Comparison of ENCODE assay signal across 8 cellular contexts in the genomic region with DNA sequence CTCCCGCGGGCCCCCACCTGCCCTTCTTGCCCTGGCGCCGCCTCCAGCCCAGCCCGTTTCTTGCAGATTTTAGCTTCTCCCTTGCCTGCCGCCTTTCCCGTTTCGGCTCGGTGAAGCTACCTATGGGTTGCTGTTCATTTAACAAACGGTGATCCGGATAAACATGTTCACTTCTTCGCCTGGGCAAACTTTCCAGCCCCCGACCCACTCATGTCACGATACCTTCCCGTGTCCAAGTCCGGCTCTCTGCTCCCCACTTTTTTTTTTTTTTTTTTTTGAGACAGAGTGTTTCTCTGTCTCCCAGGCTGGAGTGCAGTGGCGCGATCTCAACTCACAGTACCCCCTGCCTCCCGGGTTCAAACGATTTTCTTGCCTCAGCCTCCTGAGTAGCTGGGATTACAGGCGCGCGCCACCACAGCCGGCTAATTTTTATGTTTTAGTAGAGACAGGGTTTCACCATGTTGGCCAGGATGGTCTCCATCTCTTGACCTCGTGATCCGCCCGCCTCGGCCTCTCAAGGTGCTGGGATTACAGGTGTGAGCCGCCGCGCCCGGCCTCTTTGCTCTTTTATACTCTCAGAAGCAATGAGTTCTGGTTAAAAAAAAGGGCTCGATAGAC. TPM values are rescaled to one million over a fixed set of nuclear protein-coding genes. Genes with fewer than 3 reads are reported as not detected.
DNase-seq lines count a peak whose midpoint lies in the region; ATAC-seq and TF ChIP-seq lines count a peak whose summit lies in the region.

No MANE protein-coding gene starts in this region.

- intact Hi-C loops in uterus (cut with DNase I; ENCODE audit: low total_unique reads): loop anchor here (2.0 to 10.0 kb wide), 2 partner anchors 248 to 570 kb away; no protein-coding TSS in a partner anchor

- H3K4me1 Mint-ChIP-seq in activated naive CD4-positive, alpha-beta T cell treated with anti-CD3 and anti-CD28 coated beads, Interleukin-2, amount 50 U/mL, for 24 hours: peaks cover 3% of the 10 kb centered on the region
- no peaks in the 10 kb centered on the region for H3K4me1 Mint-ChIP-seq in central memory CD8-positive, alpha-beta T cell
- H3K4me1 Mint-ChIP-seq in mesothelial cell of epicardium: peaks cover 25% of the 10 kb centered on the region

- no peak for TF ChIP-seq CTCF in mesothelial cell of epicardium (IDR thresholded peaks at IDR 0.05; ENCODE audit: unreplicated experiment)
- TF ChIP-seq CTCF in uterus (IDR thresholded peaks at IDR 0.05): no peak

- H3K27me3 ChIP-seq in uterus: no peaks in the 10 kb centered on the region

- no peaks in the 10 kb centered on the region for H3K36me3 ChIP-seq in uterus

- peak overlapping the region; percentile 100 for H3K27ac ChIP-seq in uterus

- H3K9me3 Mint-ChIP-seq in activated naive CD4-positive, alpha-beta T cell treated with anti-CD3 and anti-CD28 coated beads, Interleukin-2, amount 50 U/mL, for 24 hours: no peaks in the 10 kb centered on the region
- H3K9me3 Mint-ChIP-seq in central memory CD8-positive, alpha-beta T cell: no peaks in the 10 kb centered on the region
- no peaks in the 10 kb centered on the region for H3K9me3 Mint-ChIP-seq in mesothelial cell of epicardium

- TF ChIP-seq POLR2A in uterus (IDR thresholded peaks at IDR 0.05): no peak

- no peak for DNase-seq in activated naive CD4-positive, alpha-beta T cell treated with Interleukin-2 at 50 U/mL for 16 hours
- DNase-seq in central memory CD8-positive, alpha-beta T cell (ENCODE audit: low spot score in 2 of 2): no peak
- DNase-seq in mesothelial cell of epicardium (ENCODE audit: low spot score in 2 of 2, unreplicated experiment in 2 of 2) (no peak), uterus (no peak), DMS 273 (lab: John Stamatoyannopoulos, UW; ENCODE audit: unreplicated experiment) (no peak)

- peak overlapping the region; percentile 91 for H3K4me3 Mint-ChIP-seq in activated naive CD4-positive, alpha-beta T cell treated with anti-CD3 and anti-CD28 coated beads, Interleukin-2, amount 50 U/mL, for 24 hours
- H3K4me3 Mint-ChIP-seq in central memory CD8-positive, alpha-beta T cell: peak overlapping the region; percentile 88
- peak overlapping the region; percentile 76 for H3K4me3 Mint-ChIP-seq in mesothelial cell of epicardium

- H3K36me3 Mint-ChIP-seq in activated naive CD4-positive, alpha-beta T cell treated with anti-CD3 and anti-CD28 coated beads, Interleukin-2, amount 50 U/mL, for 24 hours: no peaks in the 10 kb centered on the region
- H3K36me3 Mint-ChIP-seq in central memory CD8-positive, alpha-beta T cell (ENCODE audit: insufficient read depth): peaks cover 10% of the 10 kb centered on the region
- no peaks in the 10 kb centered on the region for H3K36me3 Mint-ChIP-seq in mesothelial cell of epicardium

- no peaks in the 10 kb centered on the region for H3K9me3 ChIP-seq in uterus

- peak overlapping the region; percentile 64 to 71 for H3K4me3 ChIP-seq in uterus

- no peak for ATAC-seq in central memory CD8-positive, alpha-beta T cell (replicated peaks; ENCODE audit: extremely low read depth, poor library complexity, severe bottlenecking)
- no peak for ATAC-seq in HG03045 (IDR thresholded peaks at IDR 0.05; ENCODE audit: unreplicated experiment)
- no peak for ATAC-seq in HG03135 (IDR thresholded peaks at IDR 0.05; ENCODE audit: unreplicated experiment)

- peaks cover 6 to 7% of the 10 kb centered on the region in 2 donors for H3K4me1 ChIP-seq in uterus

- peak overlapping the region; percentile 99 for H3K27ac Mint-ChIP-seq in activated naive CD4-positive, alpha-beta T cell treated with anti-CD3 and anti-CD28 coated beads, Interleukin-2, amount 50 U/mL, for 24 hours
- H3K27ac Mint-ChIP-seq in central memory CD8-positive, alpha-beta T cell (ENCODE audit: low read depth): peak overlapping the region; percentile 96
- H3K27ac Mint-ChIP-seq in mesothelial cell of epicardium: peak overlapping the region; percentile 97

- no peaks in the 10 kb centered on the region for H3K27me3 Mint-ChIP-seq in activated naive CD4-positive, alpha-beta T cell treated with anti-CD3 and anti-CD28 coated beads, Interleukin-2, amount 50 U/mL, for 24 hours
- H3K27me3 Mint-ChIP-seq in central memory CD8-positive, alpha-beta T cell: no peaks in the 10 kb centered on the region
- no peaks in the 10 kb centered on the region for H3K27me3 Mint-ChIP-seq in mesothelial cell of epicardium (ENCODE audit: low read depth)

RNA-seq across cellular contexts. Expression of gene ZNF438, which starts 1.0 kb away (rescaled TPM):
- total RNA-seq in mesothelial cell of epicardium (5.3 to 6.6 TPM (median 6.0 TPM) in 3 replicates), uterus (10 to 100 TPM in 3 of 4 donors, 1 to 10 TPM in 1; 5.8 to 24.6 (median 18.4) TPM)
